ENCODE assay signal across 22 cellular contexts in genomic region chr10:23361665-23362064, GRCh38. TPM values are rescaled to one million over a fixed set of nuclear protein-coding genes. Genes with fewer than 3 reads are reported as not detected.
DNase-seq lines count a peak whose midpoint lies in the region; ATAC-seq lines count a peak whose summit lies in the region.
"Had no signal": no experiment of that assay in that cellular context is flagged by ENCODE, and none has a peak within 500 bp of the region (broad histone marks: within the 10 kb centered on the region; RNA-seq: fewer than 3 reads in every experiment).

No MANE protein-coding gene starts in this region.

- no peak overlapping the region for H3K9ac ChIP-seq in BLaER1
- H3K9ac ChIP-seq: GM23248 had no signal

- DNase-seq in CD4-positive, CD25-positive, alpha-beta regulatory T cell, result no peak
- DNase-seq in T-helper 17 cell, result no peak
- DNase-seq in naive B cell, result no peak
- DNase-seq in stimulated activated CD4-positive, alpha-beta T cell treated with anti-CD3 and anti-CD28 coated beads, Interleukin-2, amount 100 ng/mL, for 24 hours, result no peak
- no peak for DNase-seq in epidermal melanocyte (ENCODE audit: insufficient read length, low spot score)
- no peak for DNase-seq in activated T-helper 1 cell treated with anti-CD3 and anti-CD28 coated beads, Interleukin-12 subunit alpha, Interleukin-12 subunit beta, Interleukin-2, Interleukin-4 antibody, amounts not matched to agents 30 ng/mL and 10 ng/mL and 1 ng/mL, durations not matched to agents 14 hours and 24 hours and 36 hours (ENCODE audit: low spot score)
- DNase-seq: 8988T; ACHN; AML-193; BE2C; Caco-2; CD4-positive, alpha-beta T cell; DMS153; DND-41; GM23248; H7; HCEC 1CT had no signal

- no peak overlapping the region for H3K27ac ChIP-seq in BLaER1
- peak overlapping the region; percentile 16 for H3K27ac ChIP-seq in CD4-positive, CD25-positive, alpha-beta regulatory T cell (ENCODE audit: insufficient read depth, low read length, poor library complexity, severe bottlenecking)
- H3K27ac ChIP-seq: A549, C4-2B, GM23248 had no signal

- H3K27me3 ChIP-seq in BLaER1, result no peaks in the 10 kb centered on the region
- H3K27me3 ChIP-seq in CD4-positive, CD25-positive, alpha-beta regulatory T cell (ENCODE audit: control insufficient read depth, insufficient read depth, low read length), result no peaks in the 10 kb centered on the region
- H3K27me3 ChIP-seq: BE2C had no signal

- H3K27ac Mint-ChIP-seq in CD4-positive, CD25-positive, alpha-beta regulatory T cell, result peak overlapping the region; percentile 88 to 96 (median 91)
- H3K27ac Mint-ChIP-seq in T-helper 17 cell (peak overlapping the region; percentile 91), naive B cell (no peak overlapping the region)
- no peak overlapping the region for H3K27ac Mint-ChIP-seq in activated T-helper 1 cell treated with anti-CD3 and anti-CD28 coated beads, Interleukin-12 subunit alpha, Interleukin-12 subunit beta, Interleukin-2, Interleukin-4 antibody, amounts not matched to agents 30 ng/mL and 10 ng/mL and 1 ng/mL, durations not matched to agents 14 hours and 24 hours and 36 hours

- no peak overlapping the region for H3K4me3 ChIP-seq in BLaER1
- no peak overlapping the region for H3K4me3 ChIP-seq in CD4-positive, CD25-positive, alpha-beta regulatory T cell (ENCODE audit: low read depth, low read length)
- H3K4me3 ChIP-seq: A549, GM12878, GM23248 had no signal

- no peaks in the 10 kb centered on the region for H3K36me3 ChIP-seq in BLaER1
- no peaks in the 10 kb centered on the region for H3K36me3 ChIP-seq in CD4-positive, CD25-positive, alpha-beta regulatory T cell (ENCODE audit: control insufficient read depth, insufficient read depth, low read length)
- H3K36me3 ChIP-seq: BE2C had no signal

- H3K36me3 Mint-ChIP-seq in CD4-positive, CD25-positive, alpha-beta regulatory T cell, result no peaks in the 10 kb centered on the region
- H3K36me3 Mint-ChIP-seq in T-helper 17 cell (ENCODE audit: low read depth) (no peaks in the 10 kb centered on the region), naive B cell (peaks cover 10 to 39% of the 10 kb centered on the region in 2 donors)
- peaks cover 8% of the 10 kb centered on the region for H3K36me3 Mint-ChIP-seq in activated T-helper 1 cell treated with anti-CD3 and anti-CD28 coated beads, Interleukin-12 subunit alpha, Interleukin-12 subunit beta, Interleukin-2, Interleukin-4 antibody, amounts not matched to agents 30 ng/mL and 10 ng/mL and 1 ng/mL, durations not matched to agents 14 hours and 24 hours and 36 hours (ENCODE audit: low read depth)

- no peaks in the 10 kb centered on the region for H4K20me1 ChIP-seq in BLaER1

- peak overlapping the region; percentile 42 for H3K4me2 ChIP-seq in BLaER1
- H3K4me2 ChIP-seq: A549 had no signal

- H3K4me1 ChIP-seq in BLaER1, result peaks cover 26% of the 10 kb centered on the region
- H3K4me1 ChIP-seq in CD4-positive, CD25-positive, alpha-beta regulatory T cell (ENCODE audit: control insufficient read depth, insufficient read depth, low read length, poor library complexity, severe bottlenecking), result peaks cover 37% of the 10 kb centered on the region
- H3K4me1 ChIP-seq: A549, BE2C, Caco-2 had no signal

- no peak for ATAC-seq in CD4-positive, CD25-positive, alpha-beta regulatory T cell (ENCODE audit: low read depth in 2 of 2)
- no peak for ATAC-seq in T-helper 17 cell
- peak; percentile 67 to 72 for ATAC-seq in naive B cell (ENCODE audit: low read depth in 2 of 2)
- no peak for ATAC-seq in HG03196 (IDR thresholded peaks at IDR 0.05; ENCODE audit: unreplicated experiment)
- ATAC-seq: A549 had no signal

- H3K4me3 Mint-ChIP-seq in CD4-positive, CD25-positive, alpha-beta regulatory T cell, result no peak overlapping the region
- H3K4me3 Mint-ChIP-seq in T-helper 17 cell (no peak overlapping the region), naive B cell (no peak overlapping the region)
- H3K4me3 Mint-ChIP-seq in activated T-helper 1 cell treated with anti-CD3 and anti-CD28 coated beads, Interleukin-12 subunit alpha, Interleukin-12 subunit beta, Interleukin-2, Interleukin-4 antibody, amounts not matched to agents 30 ng/mL and 10 ng/mL and 1 ng/mL, durations not matched to agents 14 hours and 24 hours and 36 hours, result no peak overlapping the region
- H3K4me3 Mint-ChIP-seq: CD4-positive, alpha-beta T cell had no signal

- H3K27me3 Mint-ChIP-seq in CD4-positive, CD25-positive, alpha-beta regulatory T cell, result no peaks in the 10 kb centered on the region
- H3K27me3 Mint-ChIP-seq in T-helper 17 cell (no peaks in the 10 kb centered on the region), naive B cell (peaks cover 30 to 50% (median 36%) of the 10 kb centered on the region in 3 donors)
- peaks cover 1% of the 10 kb centered on the region for H3K27me3 Mint-ChIP-seq in activated T-helper 1 cell treated with anti-CD3 and anti-CD28 coated beads, Interleukin-12 subunit alpha, Interleukin-12 subunit beta, Interleukin-2, Interleukin-4 antibody, amounts not matched to agents 30 ng/mL and 10 ng/mL and 1 ng/mL, durations not matched to agents 14 hours and 24 hours and 36 hours (ENCODE audit: insufficient read depth)
- H3K27me3 Mint-ChIP-seq: CD4-positive, alpha-beta T cell had no signal

- intact Hi-C loops in activated T-helper 1 cell treated with anti-CD3 and anti-CD28 coated beads, Interleukin-12 subunit alpha, Interleukin-12 subunit beta, Interleukin-2, Interleukin-4 antibody, amounts not matched to agents 30 ng/mL and 10 ng/mL and 1 ng/mL, durations not matched to agents 14 hours and 24 hours and 36 hours (cut with micrococcal nuclease), result loop anchor here (5.0 to 10.0 kb wide), 4 partner anchors 727 to 1837 kb away; partner anchors contain the start of gene SKIDA1

- H3K9me3 ChIP-seq in BLaER1, result 0 out of 2 replicates have a peak, but pooled peaks cover 6% of the 10 kb centered on the region
- no peaks in the 10 kb centered on the region for H3K9me3 ChIP-seq in CD4-positive, CD25-positive, alpha-beta regulatory T cell (ENCODE audit: control insufficient read depth in 2 of 2, low read length in 2 of 2)
- no peaks in the 10 kb centered on the region for H3K9me3 ChIP-seq in T-helper 17 cell (ENCODE audit: control insufficient read depth, low read length, poor library complexity, severe bottlenecking)
- H3K9me3 ChIP-seq: A549, BE2C, Caco-2 had no signal

- peaks cover 12 to 46% (median 40%) of the 10 kb centered on the region in 4 donors for H3K4me1 Mint-ChIP-seq in CD4-positive, CD25-positive, alpha-beta regulatory T cell
- H3K4me1 Mint-ChIP-seq in T-helper 17 cell, result peaks cover 27% of the 10 kb centered on the region
- H3K4me1 Mint-ChIP-seq in naive B cell, result peaks cover 30 to 44% (median 33%) of the 10 kb centered on the region in 3 donors
- H3K4me1 Mint-ChIP-seq in activated T-helper 1 cell treated with anti-CD3 and anti-CD28 coated beads, Interleukin-12 subunit alpha, Interleukin-12 subunit beta, Interleukin-2, Interleukin-4 antibody, amounts not matched to agents 30 ng/mL and 10 ng/mL and 1 ng/mL, durations not matched to agents 14 hours and 24 hours and 36 hours (ENCODE audit: low read depth), result peaks cover 45% of the 10 kb centered on the region

- peaks cover 0 to 2% (median 0%) of the 10 kb centered on the region in 7 donors for H3K9me3 Mint-ChIP-seq in CD4-positive, CD25-positive, alpha-beta regulatory T cell
- H3K9me3 Mint-ChIP-seq in naive B cell, result peaks cover 0 to 7% (median 4%) of the 10 kb centered on the region in 7 donors
- H3K9me3 Mint-ChIP-seq in activated T-helper 1 cell treated with anti-CD3 and anti-CD28 coated beads, Interleukin-12 subunit alpha, Interleukin-12 subunit beta, Interleukin-2, Interleukin-4 antibody, amounts not matched to agents 30 ng/mL and 10 ng/mL and 1 ng/mL, durations not matched to agents 14 hours and 24 hours and 36 hours, result no peaks in the 10 kb centered on the region
- H3K9me3 Mint-ChIP-seq: CD4-positive, alpha-beta T cell had no signal

RNA-seq across cellular contexts. Expression of gene C10orf67, which starts 17.1 kb away (rescaled TPM):
- total RNA-seq in CD4-positive, CD25-positive, alpha-beta regulatory T cell, result 0.49 TPM
- polyA plus RNA-seq in CD4-positive, CD25-positive, alpha-beta regulatory T cell, result under 1 TPM in 3 of 4 donors, not detected in 1; 0.31 to 0.74 (median 0.47) TPM
- total RNA-seq in T-helper 17 cell, result under 1 TPM in 1 of 2 donors, not detected in 1; 0.26 TPM
- polyA plus RNA-seq in naive B cell (ENCODE audit: low read depth in 6 of 6), result not detected
- 0.18 TPM in 1 of 2 replicates, not detected in the other for total RNA-seq in activated T-helper 1 cell treated with anti-CD3 and anti-CD28 coated beads, Interleukin-12 subunit alpha, Interleukin-12 subunit beta, Interleukin-2, Interleukin-4 antibody, amounts not matched to agents 30 ng/mL and 10 ng/mL and 1 ng/mL, durations not matched to agents 14 hours and 24 hours and 36 hours
- total RNA-seq: Caco-2; CD4-positive, alpha-beta T cell; H7 had no signal
- polyA plus RNA-seq: GM12878 had no signal

Comparison
In these comparisons a context has a peak if more than half of its experiments do, and no peak if none do; other contexts are left out.
1. ATAC-seq: peak in naive B cell (2 of 2); none in CD4-positive, CD25-positive, alpha-beta regulatory T cell (0 of 2), T-helper 17 cell (single experiment) and HG03196 (single experiment).
2. H3K27ac Mint-ChIP-seq: peak in CD4-positive, CD25-positive, alpha-beta regulatory T cell (3 of 3) and T-helper 17 cell (single experiment); none in naive B cell (0 of 6) and activated T-helper 1 cell treated with anti-CD3 and anti-CD28 coated beads, Interleukin-12 subunit alpha, Interleukin-12 subunit beta, Interleukin-2, Interleukin-4 antibody, amounts not matched to agents 30 ng/mL and 10 ng/mL and 1 ng/mL, durations not matched to agents 14 hours and 24 hours and 36 hours (single experiment).